Comparison of ENCODE assay signal across 19 cellular contexts in the genomic region with DNA sequence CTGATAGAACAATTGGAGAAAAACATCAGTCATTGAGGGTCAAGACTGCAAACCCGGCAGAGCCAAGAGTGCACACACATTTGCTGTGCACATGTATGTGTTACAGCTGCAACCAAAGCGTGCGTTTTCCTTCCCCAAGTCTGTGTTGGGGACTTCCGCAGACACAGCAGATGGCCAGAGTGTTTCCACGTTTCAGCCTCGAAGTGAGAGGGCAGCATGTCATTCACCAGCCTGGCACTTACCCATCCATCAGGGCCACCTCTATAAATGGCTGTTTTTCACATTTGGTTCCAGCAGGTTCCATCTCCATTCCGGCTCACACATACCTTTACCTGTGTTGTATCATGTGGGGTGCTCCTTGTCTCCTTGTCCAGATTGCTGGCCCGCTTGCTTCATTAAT.
A peak's percentile ranks its signal among the peaks of the same experiment; 100 is the strongest.
DNase-seq lines count a peak whose midpoint lies in the region; ATAC-seq and TF ChIP-seq lines count a peak whose summit lies in the region.
"Had no signal": no experiment of that assay in that cellular context is flagged by ENCODE, and none has a peak within 500 bp of the region (broad histone marks: within the 10 kb centered on the region; RNA-seq: fewer than 3 reads in every experiment).

No MANE protein-coding gene starts in this region.

- no peaks in the 10 kb centered on the region for H3K27me3 ChIP-seq in GM23338 (ENCODE audit: insufficient read depth)
- H3K27me3 ChIP-seq: BLaER1 treated with 17β-estradiol and CSF1 and Interleukin-3, amounts not matched to agents 10 nM and 100 nM had no signal

- DNase-seq in GM23338 (ENCODE audit: low spot score) (no peak), HFF-Myc (ENCODE audit: extremely low read depth, low read depth) (peak; percentile 2), NCI-H69 (lab: John Stamatoyannopoulos, UW) (peak; percentile 96), glutamatergic neuron (peak; percentile 31), glomerular visceral epithelial cell (ENCODE audit: extremely low spot score) (no peak), NCI-H1092 treated with DMSO at 0.1 percent for 48 hours (lab: John Stamatoyannopoulos, UW) (no peak), sciatic nerve (ENCODE audit: low spot score) (no peak)
- DNase-seq in effector CD8-positive, alpha-beta T cell (lab: John Stamatoyannopoulos, UW): no peak
- DNase-seq: Calu3; CD8-positive, alpha-beta T cell; HCEC 1CT; NCI-H1105; NCI-H187 treated with DMSO at 0.1 percent for 48 hours; NCI-H748 treated with DMSO at 0.1 percent for 48 hours; OCI-M1; Right ventricle myocardium superior; SW 1271 had no signal

- no peaks in the 10 kb centered on the region for H3K9me2 ChIP-seq in GM23338 (ENCODE audit: insufficient read depth)

- no peaks in the 10 kb centered on the region for H4K20me1 ChIP-seq in GM23338 (replicated peaks; ENCODE audit: insufficient read depth)
- H4K20me1 ChIP-seq: BLaER1 treated with 17β-estradiol and CSF1 and Interleukin-3, amounts not matched to agents 10 nM and 100 nM had no signal

- intact Hi-C loops in sciatic nerve (cut with DNase I): no loop called here

- H3K36me3 Mint-ChIP-seq in GM23338 (ENCODE audit: low read depth): peaks cover 4% of the 10 kb centered on the region; the same call in 2 of the 3 replicates
- no peaks in the 10 kb centered on the region for H3K36me3 Mint-ChIP-seq in glutamatergic neuron (ENCODE audit: unreplicated experiment)
- H3K36me3 Mint-ChIP-seq: CD8-positive, alpha-beta T cell had no signal

- H3K9me3 Mint-ChIP-seq in GM23338: no peaks in the 10 kb centered on the region
- no peaks in the 10 kb centered on the region for H3K9me3 Mint-ChIP-seq in glutamatergic neuron (ENCODE audit: unreplicated experiment)
- H3K9me3 Mint-ChIP-seq: CD8-positive, alpha-beta T cell had no signal

- H3K36me3 ChIP-seq in GM23338 (ENCODE audit: insufficient read depth): no peaks in the 10 kb centered on the region
- H3K36me3 ChIP-seq: BLaER1 treated with 17β-estradiol and CSF1 and Interleukin-3, amounts not matched to agents 10 nM and 100 nM had no signal

- no peaks in the 10 kb centered on the region for H3K79me2 ChIP-seq in GM23338 (replicated peaks; ENCODE audit: insufficient read depth)

- H3K4me1 ChIP-seq in GM23338 (ENCODE audit: insufficient read depth): peaks cover 54% of the 10 kb centered on the region

- ATAC-seq in GM23338 (no peak), sciatic nerve (no peak)
- ATAC-seq: CD8-positive, alpha-beta T cell; K562 had no signal

- H3K4me3 ChIP-seq in GM23338 (no peak overlapping the region), HFF-Myc (replicated peaks; ENCODE audit: low read depth, low read length) (no peak overlapping the region)
- H3K4me3 ChIP-seq: BLaER1 treated with 17β-estradiol and CSF1 and Interleukin-3, amounts not matched to agents 10 nM and 100 nM; K562 had no signal

- H3K27ac Mint-ChIP-seq in GM23338 (peak overlapping the region; percentile 49; the same call in 1 of the 2 replicates), glutamatergic neuron (ENCODE audit: unreplicated experiment) (peak overlapping the region; percentile 40)
- H3K27ac Mint-ChIP-seq: CD8-positive, alpha-beta T cell had no signal

- peak overlapping the region; percentile 6; the same call in 1 of the 2 replicates for H3K27ac ChIP-seq in GM23338 (ENCODE audit: low read depth)
- H3K27ac ChIP-seq: BLaER1 treated with 17β-estradiol and CSF1 and Interleukin-3, amounts not matched to agents 10 nM and 100 nM had no signal

- peak overlapping the region; percentile 30 for H3K4me2 ChIP-seq in GM23338
- H3K4me2 ChIP-seq: BLaER1 treated with 17β-estradiol and CSF1 and Interleukin-3, amounts not matched to agents 10 nM and 100 nM had no signal

- no peaks in the 10 kb centered on the region for H3F3A ChIP-seq in GM23338 (replicated peaks; ENCODE audit: low read depth)

- H2AFZ ChIP-seq in GM23338: no peak overlapping the region

- H3K4me3 Mint-ChIP-seq in GM23338: no peak overlapping the region; the same call in 2 of the 3 replicates
- H3K4me3 Mint-ChIP-seq in glutamatergic neuron (ENCODE audit: unreplicated experiment): peak overlapping the region; percentile 1
- H3K4me3 Mint-ChIP-seq: CD8-positive, alpha-beta T cell had no signal

- H3K4me1 Mint-ChIP-seq in GM23338: peaks cover 60% of the 10 kb centered on the region
- H3K4me1 Mint-ChIP-seq in glutamatergic neuron (ENCODE audit: low read depth, unreplicated experiment): peaks cover 31% of the 10 kb centered on the region

- TF ChIP-seq CTCF in GM23338 (conservative IDR thresholded peaks at IDR 0.05; ENCODE audit: low read depth in 2 of 2) (no peak), HFF-Myc (IDR thresholded peaks at IDR 0.05; ENCODE audit: low read depth, low read length, missing control alignments) (no peak), glutamatergic neuron (IDR thresholded peaks at IDR 0.05; ENCODE audit: partially characterized antibody, unreplicated experiment) (no peak)

- peaks cover 22% of the 10 kb centered on the region for H3K27me3 Mint-ChIP-seq in GM23338 (ENCODE audit: insufficient read depth, low read depth, poor library complexity)
- H3K27me3 Mint-ChIP-seq in glutamatergic neuron (ENCODE audit: unreplicated experiment): peaks cover 8% of the 10 kb centered on the region

TF ChIP-seq in GM23338, 12 proteins besides CTCF, POLR2A, EP300 and RAD21 (continues in another document):
- TF ChIP-seq ETS1 (IDR thresholded peaks at IDR 0.05) (no peak), EZH2phosphoT487 (IDR thresholded peaks at IDR 0.05; ENCODE audit: unreplicated experiment) (no peak), ZNF331 (CRISPR knock-in tag; IDR thresholded peaks at IDR 0.05; ENCODE audit: low read depth) (no peak), POLR2AphosphoS5 (IDR thresholded peaks at IDR 0.05; ENCODE audit: low read depth) (no peak), EZH2 (IDR thresholded peaks at IDR 0.05; ENCODE audit: low read depth, unreplicated experiment) (no peak), STAT1 (IDR thresholded peaks at IDR 0.05; ENCODE audit: unreplicated experiment) (no peak)
- TF ChIP-seq, protein P1, sequence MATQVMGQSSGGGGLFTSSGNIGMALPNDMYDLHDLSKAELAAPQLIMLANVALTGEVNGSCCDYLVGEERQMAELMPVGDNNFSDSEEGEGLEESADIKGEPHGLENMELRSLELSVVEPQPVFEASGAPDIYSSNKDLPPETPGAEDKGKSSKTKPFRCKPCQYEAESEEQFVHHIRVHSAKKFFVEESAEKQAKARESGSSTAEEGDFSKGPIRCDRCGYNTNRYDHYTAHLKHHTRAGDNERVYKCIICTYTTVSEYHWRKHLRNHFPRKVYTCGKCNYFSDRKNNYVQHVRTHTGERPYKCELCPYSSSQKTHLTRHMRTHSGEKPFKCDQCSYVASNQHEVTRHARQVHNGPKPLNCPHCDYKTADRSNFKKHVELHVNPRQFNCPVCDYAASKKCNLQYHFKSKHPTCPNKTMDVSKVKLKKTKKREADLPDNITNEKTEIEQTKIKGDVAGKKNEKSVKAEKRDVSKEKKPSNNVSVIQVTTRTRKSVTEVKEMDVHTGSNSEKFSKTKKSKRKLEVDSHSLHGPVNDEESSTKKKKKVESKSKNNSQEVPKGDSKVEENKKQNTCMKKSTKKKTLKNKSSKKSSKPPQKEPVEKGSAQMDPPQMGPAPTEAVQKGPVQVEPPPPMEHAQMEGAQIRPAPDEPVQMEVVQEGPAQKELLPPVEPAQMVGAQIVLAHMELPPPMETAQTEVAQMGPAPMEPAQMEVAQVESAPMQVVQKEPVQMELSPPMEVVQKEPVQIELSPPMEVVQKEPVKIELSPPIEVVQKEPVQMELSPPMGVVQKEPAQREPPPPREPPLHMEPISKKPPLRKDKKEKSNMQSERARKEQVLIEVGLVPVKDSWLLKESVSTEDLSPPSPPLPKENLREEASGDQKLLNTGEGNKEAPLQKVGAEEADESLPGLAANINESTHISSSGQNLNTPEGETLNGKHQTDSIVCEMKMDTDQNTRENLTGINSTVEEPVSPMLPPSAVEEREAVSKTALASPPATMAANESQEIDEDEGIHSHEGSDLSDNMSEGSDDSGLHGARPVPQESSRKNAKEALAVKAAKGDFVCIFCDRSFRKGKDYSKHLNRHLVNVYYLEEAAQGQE (IDR thresholded peaks at IDR 0.05; ENCODE audit: unreplicated experiment): no peak

Comparison
In these comparisons a context has a peak if more than half of its experiments do, and no peak if none do; other contexts are left out.
1. DNase-seq: peak in HFF-Myc (single experiment), NCI-H69 (single experiment) and glutamatergic neuron (single experiment); none in GM23338 (single experiment), effector CD8-positive, alpha-beta T cell (single experiment), glomerular visceral epithelial cell (single experiment), NCI-H1092 treated with DMSO at 0.1 percent for 48 hours (single experiment) and sciatic nerve (single experiment).